In the genomic region with DNA sequence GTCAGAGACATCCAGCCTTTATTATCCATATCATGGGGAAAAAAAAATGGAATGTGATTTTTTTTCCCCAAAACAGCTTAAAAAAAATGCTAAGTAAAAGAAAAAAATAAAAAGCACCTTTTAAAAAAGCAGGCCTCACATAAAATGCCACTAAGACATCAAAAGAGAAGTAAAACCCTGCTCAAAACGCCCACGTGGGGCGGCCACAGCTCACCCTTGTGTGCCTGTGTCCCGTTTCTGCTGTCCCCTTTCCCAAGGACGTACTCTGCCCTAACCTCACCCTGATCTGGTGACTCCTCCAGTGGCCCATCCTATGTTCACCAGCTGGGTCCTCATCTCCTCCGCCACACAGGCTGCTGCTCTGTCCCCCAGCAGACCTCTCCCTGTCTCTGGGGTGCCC, we compare ENCODE assay signal across 24 cellular contexts.
"Had no signal": no experiment of that assay in that cellular context is flagged by ENCODE, and none has a peak within 500 bp of the region (broad histone marks: within the 10 kb centered on the region; RNA-seq: fewer than 3 reads in every experiment).

No MANE protein-coding gene starts in this region.

- H3K9me3 Mint-ChIP-seq: activated naive CD8-positive, alpha-beta T cell treated with anti-CD3 and anti-CD28 coated beads, Interleukin-2, amount 10 ng/mL, durations not matched to agents 7 days and 5 days; WTC11 had no signal

- H3K27ac ChIP-seq: adrenal gland, PC-9 had no signal

- DNase-seq: activated CD4-positive, alpha-beta T cell treated with anti-CD3 and anti-CD28 coated beads for 48 hours; activated CD4-positive, alpha-beta T cell treated with anti-CD3 and anti-CD28 coated beads, Interleukin-2, amount 50 U/mL, for 4 hours; activated CD4-positive, CD25-positive, alpha-beta regulatory T cell treated with anti-CD3 and anti-CD28 coated beads, Interleukin-2, amount 50 U/mL, for 72 hours; activated CD8-positive, alpha-beta memory T cell treated with anti-CD3 and anti-CD28 coated beads, Interleukin-2, amount 50 U/mL, for 48 hours; activated CD8-positive, alpha-beta T cell treated with anti-CD3 and anti-CD28 coated beads, Interleukin-2, amount 10 ng/mL, durations not matched to agents 7 days and 5 days; activated naive CD4-positive, alpha-beta T cell treated with anti-CD3 and anti-CD28 coated beads, Interleukin-2, amount 50 U/mL, for 16 hours; activated naive CD8-positive, alpha-beta T cell treated with anti-CD3 and anti-CD28 coated beads, Interleukin-2, amount 10 ng/mL, durations not matched to agents 7 days and 5 days; activated T-cell treated with anti-CD3 and anti-CD28 coated beads, Interleukin-2, amount 50 U/mL, for 1 hour; aorta; central memory CD4-positive, alpha-beta T cell; Karpas-422; MM.1S; NCI-H1105; NCI-H1436; NCI-H2029 treated with DMSO at 0.1 percent for 48 hours; NCI-H345; NCI-H510A; NCI-H69; PC-9; SIG-M5; T-helper 17 cell; T-helper 9 cell had no signal

- H3K27me3 Mint-ChIP-seq: activated naive CD8-positive, alpha-beta T cell treated with anti-CD3 and anti-CD28 coated beads, Interleukin-2, amount 10 ng/mL, durations not matched to agents 7 days and 5 days had no signal

- H3K36me3 Mint-ChIP-seq: activated naive CD8-positive, alpha-beta T cell treated with anti-CD3 and anti-CD28 coated beads, Interleukin-2, amount 10 ng/mL, durations not matched to agents 7 days and 5 days; WTC11 had no signal

- H3K27ac Mint-ChIP-seq: activated CD8-positive, alpha-beta T cell treated with anti-CD3 and anti-CD28 coated beads, Interleukin-2, amount 10 ng/mL, durations not matched to agents 7 days and 5 days; activated naive CD8-positive, alpha-beta T cell treated with anti-CD3 and anti-CD28 coated beads, Interleukin-2, amount 10 ng/mL, durations not matched to agents 7 days and 5 days; T-helper 17 cell; WTC11 had no signal

- H3K4me3 Mint-ChIP-seq: activated CD8-positive, alpha-beta T cell treated with anti-CD3 and anti-CD28 coated beads, Interleukin-2, amount 10 ng/mL, durations not matched to agents 7 days and 5 days; activated naive CD8-positive, alpha-beta T cell treated with anti-CD3 and anti-CD28 coated beads, Interleukin-2, amount 10 ng/mL, durations not matched to agents 7 days and 5 days; T-helper 17 cell; WTC11 had no signal

- H3K4me3 ChIP-seq: adrenal gland, PC-9 had no signal

- ATAC-seq: activated CD8-positive, alpha-beta T cell treated with anti-CD3 and anti-CD28 coated beads, Interleukin-2, amount 10 ng/mL, durations not matched to agents 7 days and 5 days; T-helper 17 cell; WTC11 had no signal

- H3K4me1 ChIP-seq: adrenal gland had no signal

- H3K27me3 ChIP-seq: adrenal gland had no signal

- H3K36me3 ChIP-seq: adrenal gland had no signal

- H3K4me1 Mint-ChIP-seq: activated naive CD8-positive, alpha-beta T cell treated with anti-CD3 and anti-CD28 coated beads, Interleukin-2, amount 10 ng/mL, durations not matched to agents 7 days and 5 days had no signal

- H3K9me3 ChIP-seq: adrenal gland had no signal
